Comparison of ENCODE assay signal across 24 cellular contexts in the genomic region with DNA sequence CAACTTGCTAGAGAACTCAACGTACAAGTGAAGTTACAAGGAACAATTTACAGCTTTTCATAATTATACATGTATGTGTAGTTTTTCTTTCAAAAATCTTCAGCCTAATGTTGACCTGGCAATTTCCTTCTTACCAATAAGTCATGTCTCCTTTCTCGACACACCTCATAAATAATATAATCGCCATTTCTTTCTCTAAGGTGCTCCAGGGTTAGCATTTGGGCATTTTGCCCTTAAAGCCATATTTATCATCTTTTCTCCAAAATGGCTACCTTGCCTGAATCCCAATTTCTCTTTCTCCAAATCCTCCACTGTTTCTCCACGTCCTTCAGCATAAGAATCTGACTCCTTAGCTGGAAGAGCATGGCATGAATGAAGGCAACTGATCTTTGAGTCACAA. TPM values are rescaled to one million over a fixed set of nuclear protein-coding genes. Genes with fewer than 3 reads are reported as not detected.
DNase-seq lines count a peak whose midpoint lies in the region; ATAC-seq and TF ChIP-seq lines count a peak whose summit lies in the region.
"Had no signal": no experiment of that assay in that cellular context is flagged by ENCODE, and none has a peak within 500 bp of the region (broad histone marks: within the 10 kb centered on the region; RNA-seq: fewer than 3 reads in every experiment).

No MANE protein-coding gene starts in this region.

- H3K4me1 ChIP-seq in PC-3 (ENCODE audit: insufficient read depth, low read length) (peaks cover 43% of the 10 kb centered on the region), hepatocyte (ENCODE audit: insufficient read depth) (peaks cover 13% of the 10 kb centered on the region)

- H3K9me2 ChIP-seq in PC-3 (replicated peaks; ENCODE audit: low read length) (no peaks in the 10 kb centered on the region), hepatocyte (replicated peaks; ENCODE audit: insufficient read depth) (no peaks in the 10 kb centered on the region)

- peak overlapping the region; percentile 84 for H3K27ac Mint-ChIP-seq in Calu3 (ENCODE audit: unreplicated experiment)
- H3K27ac Mint-ChIP-seq: CD14-positive monocyte, H9, IgD-negative memory B cell had no signal

- H3K79me2 ChIP-seq in PC-3 (ENCODE audit: low read length) (no peaks in the 10 kb centered on the region), hepatocyte (no peaks in the 10 kb centered on the region)

- H3K36me3 ChIP-seq in PC-3 (ENCODE audit: low read depth, low read length) (no peaks in the 10 kb centered on the region), hepatocyte (replicated peaks; ENCODE audit: insufficient read depth, low read depth) (no peaks in the 10 kb centered on the region)

- peak overlapping the region; percentile 48 for H3K27ac ChIP-seq in 22Rv1
- H3K27ac ChIP-seq in PC-3 (ENCODE audit: low read length), result peak overlapping the region; percentile 98
- no peak overlapping the region for H3K27ac ChIP-seq in hepatocyte

- peaks cover 11% of the 10 kb centered on the region for H3F3A ChIP-seq in PC-3 (ENCODE audit: low read length, unreplicated experiment)

- H3K9me3 ChIP-seq in PC-3 (ENCODE audit: low read length) (no peaks in the 10 kb centered on the region), hepatocyte (ENCODE audit: low read depth) (no peaks in the 10 kb centered on the region)

- peak overlapping the region; percentile 1 for H3K4me3 Mint-ChIP-seq in Calu3 (ENCODE audit: low read depth, unreplicated experiment)
- H3K4me3 Mint-ChIP-seq: CD14-positive monocyte, H9, IgD-negative memory B cell had no signal

- intact Hi-C loops in Calu3 (cut with micrococcal nuclease; ENCODE audit: unreplicated experiment), result loop anchor here (2.0 kb wide), 3 partner anchors 53 to 169 kb away; no protein-coding TSS in a partner anchor
- intact Hi-C loops in PC-3 (cut with micrococcal nuclease), result no loop called here

- CTCF ChIA-PET in Calu3 (lab: Charles Lee) (interaction anchor here (1.4 kb wide), 1 partner anchor 11 kb away, joined by 3 read pairs; no protein-coding TSS in a partner anchor), PC-3 (lab: Charles Lee) (no interaction called here)

- no peaks in the 10 kb centered on the region for H3K27me3 ChIP-seq in PC-3 (ENCODE audit: low read length)
- H3K27me3 ChIP-seq in hepatocyte, result no peaks in the 10 kb centered on the region

- no peak for ATAC-seq in PC-3

- H2AFZ ChIP-seq in PC-3 (ENCODE audit: low read length) (peak overlapping the region; percentile 65), hepatocyte (no peak overlapping the region)

- H3K4me3 ChIP-seq in PC-3 (ENCODE audit: low read length) (no peak overlapping the region; the same call in 1 of the 2 replicates), hepatocyte (no peak overlapping the region)

- BruUV-seq in Calu3 (replicated peaks; lab: Mats Ljungman, UMichigan), result no TSS peak
- no TSS peak for BruUV-seq in PC-3 (replicated peaks; lab: Mats Ljungman, UMichigan)

- TF ChIP-seq CTCF in 22Rv1 (IDR thresholded peaks at IDR 0.05), result no peak
- no peak for TF ChIP-seq CTCF in Calu3 (IDR thresholded peaks at IDR 0.05; ENCODE audit: unreplicated experiment)
- TF ChIP-seq CTCF in PC-3 (conservative IDR thresholded peaks at IDR 0.05; ENCODE audit: low read depth, low read length), result no peak
- TF ChIP-seq CTCF in hepatocyte (IDR thresholded peaks at IDR 0.05; ENCODE audit: poor library complexity), result no peak

- DNase-seq in Calu3 (no peak), PC-3 (peak; percentile 22), hepatocyte (ENCODE audit: low spot score) (no peak), DMS114 treated with DMSO at 0.1 percent for 48 hours (lab: John Stamatoyannopoulos, UW; ENCODE audit: unreplicated experiment) (no peak), A172 (ENCODE audit: low spot score) (no peak), NCI-H2107 treated with DMSO at 0.1 percent for 48 hours (lab: John Stamatoyannopoulos, UW; ENCODE audit: unreplicated experiment) (no peak), cerebellar nuclear complex (lab: John Stamatoyannopoulos, UW) (no peak)
- DNase-seq: ACHN; DMS153; GF-D8; H9; Kasumi-1; NCI-H1105 treated with DMSO at 0.1 percent for 48 hours; NCI-H1694 treated with DMSO at 0.1 percent for 48 hours; NCI-H2107; NCI-H226; NCI-H526; NK-92 treated with Interleukin-12 subunit alpha and Interleukin-12 subunit beta, amount 100 ng/mL, for 24 hours; SHP77 treated with DMSO at 0.1 percent for 48 hours; T-helper 1 cell had no signal

- H3K36me3 Mint-ChIP-seq in Calu3 (ENCODE audit: insufficient read depth, unreplicated experiment), result peaks cover 18% of the 10 kb centered on the region
- H3K36me3 Mint-ChIP-seq: CD14-positive monocyte, IgD-negative memory B cell had no signal

- peaks cover 70% of the 10 kb centered on the region for H3K4me1 Mint-ChIP-seq in Calu3 (ENCODE audit: low read depth, unreplicated experiment)
- H3K4me1 Mint-ChIP-seq: H9, IgD-negative memory B cell had no signal

- no peaks in the 10 kb centered on the region for H4K20me1 ChIP-seq in PC-3 (ENCODE audit: low read length)
- H4K20me1 ChIP-seq in hepatocyte (ENCODE audit: insufficient read depth, poor library complexity, severe bottlenecking), result no peaks in the 10 kb centered on the region

- peak overlapping the region; percentile 80 for H3K9ac ChIP-seq in PC-3 (ENCODE audit: low read length)

- WGBS in hepatocyte (ENCODE audit: low lambda C conversion rate, missing lambda C conversion rate), result 77% methylated on average over 4 of the region's 4 CpGs

- POLR2A ChIA-PET in PC-3 (lab: Charles Lee; ENCODE audit: unreplicated experiment), result no interaction called here

- H3K4me2 ChIP-seq in PC-3 (ENCODE audit: low read length), result peak overlapping the region; percentile 63
- peak overlapping the region; percentile 23 for H3K4me2 ChIP-seq in hepatocyte

- no peaks in the 10 kb centered on the region for H3K9me3 Mint-ChIP-seq in Calu3 (ENCODE audit: low read depth, unreplicated experiment)
- H3K9me3 Mint-ChIP-seq: H9 had no signal

- H3K27me3 Mint-ChIP-seq in Calu3 (ENCODE audit: unreplicated experiment), result no peaks in the 10 kb centered on the region
- H3K27me3 Mint-ChIP-seq: IgD-negative memory B cell had no signal

RNA-seq across cellular contexts. Expression of a gene that starts 50.3 kb away (rescaled TPM):
- total RNA-seq in Calu3 (2022) (38.3 and 60.6 TPM in 2 replicates), PC-3 (2014; rRNA removed) (10.3 and 13.2 TPM in 2 replicates), hepatocyte (11.9 and 13.1 TPM in 2 replicates)
- 4.5 and 5.2 TPM in 2 replicates for polyA plus RNA-seq in hepatocyte
- 7.6 and 9.9 TPM in 2 replicates for total RNA-seq in A172 (2014; rRNA removed; shearing (Covaris generic))
- total RNA-seq: OCI-LY7 had no signal
